ENCODE assay signal across 37 cellular contexts in genomic region chr4:46837639-46838038, GRCh38.
"Had no signal": no experiment of that assay in that cellular context is flagged by ENCODE, and none has a peak within 500 bp of the region (broad histone marks: within the 10 kb centered on the region; RNA-seq: fewer than 3 reads in every experiment).

No MANE protein-coding gene starts in this region.

- H3K4me3 Mint-ChIP-seq: activated B cell treated with CpG ODN at 0.5 μM for 24 hours; activated CD4-positive, alpha-beta memory T cell treated with anti-CD3 and anti-CD28 coated beads for 36 hours; activated CD4-positive, alpha-beta T cell treated with anti-CD3 and anti-CD28 coated beads, Interleukin-2, amount 10 ng/mL, durations not matched to agents 24 days and 14 days; activated CD8-positive, alpha-beta T cell treated with anti-CD3 and anti-CD28 coated beads for 36 hours; activated naive CD4-positive, alpha-beta T cell treated with anti-CD3 and anti-CD28 coated beads, Interleukin-2, amount 10 ng/mL, durations not matched to agents 7 days and 5 days; activated naive CD4-positive, alpha-beta T cell treated with anti-CD3 and anti-CD28 coated beads, Interleukin-2, amount 50 U/mL, for 24 hours; activated naive CD8-positive, alpha-beta T cell; activated naive CD8-positive, alpha-beta T cell treated with anti-CD3 and anti-CD28 coated beads, Interleukin-2, amount 10 ng/mL, durations not matched to agents 7 days and 5 days; activated naive CD8-positive, alpha-beta T cell treated with anti-CD3 and anti-CD28 coated beads, Interleukin-2, amount 50 U/mL, for 24 hours; activated T-cell treated with anti-CD3 and anti-CD28 coated beads, Interleukin-2, amount 50 U/mL, for 4 hours; activated T-cell treated with anti-CD3 and anti-CD28 coated beads, Interleukin-2, amount 50 U/mL, for 72 hours; activated T-helper 1 cell treated with anti-CD3 and anti-CD28 coated beads, Interleukin-12 subunit alpha, Interleukin-12 subunit beta, Interleukin-2, Interleukin-4 antibody, amounts not matched to agents 30 ng/mL and 10 ng/mL and 1 ng/mL, durations not matched to agents 14 hours and 24 hours and 36 hours; activated T-helper 17 cell treated with anti-CD3 and anti-CD28 coated beads, Interleukin-2, amount 50 U/mL, for 72 hours; brain; central memory CD8-positive, alpha-beta T cell; T-helper 1 cell treated with Interleukin-12 subunit alpha and Interleukin-12 subunit beta and Interleukin-4 antibody, amounts not matched to agents 30 μg/mL and 1 μg/mL, for 36 hours; T-helper 2 cell treated with Interferon-gamma antibody and Interleukin-4, amounts not matched to agents 5 μg/mL and 100 μg/mL, for 36 hours had no signal

- DNase-seq: activated B cell treated with CpG ODN at 0.5 μM for 24 hours; activated CD4-positive, alpha-beta memory T cell treated with anti-CD3 and anti-CD28 coated beads for 36 hours; activated CD4-positive, alpha-beta T cell treated with anti-CD3 and anti-CD28 coated beads for 4 hours; activated CD4-positive, alpha-beta T cell treated with anti-CD3 and anti-CD28 coated beads, Interleukin-2, amount 10 ng/mL, durations not matched to agents 24 days and 14 days; activated CD4-positive, alpha-beta T cell treated with anti-CD3 and anti-CD28 coated beads, Interleukin-2, amount 50 U/mL, for 1 hour; activated CD4-positive, alpha-beta T cell treated with anti-CD3 and anti-CD28 coated beads, Interleukin-2, amount 50 U/mL, for 4 hours; activated CD4-positive, CD25-positive, alpha-beta regulatory T cell treated with anti-CD3 and anti-CD28 coated beads, Interleukin-2, amount 50 U/mL, for 72 hours; activated CD8-positive, alpha-beta memory T cell treated with anti-CD3 and anti-CD28 coated beads, Interleukin-2, amount 50 U/mL, for 4 hours; activated CD8-positive, alpha-beta T cell treated with anti-CD3 and anti-CD28 coated beads for 36 hours; activated gamma-delta T cell; activated naive CD4-positive, alpha-beta T cell treated with anti-CD3 and anti-CD28 coated beads, Interleukin-2, amount 10 ng/mL, durations not matched to agents 7 days and 5 days; activated naive CD4-positive, alpha-beta T cell treated with Interleukin-2 at 50 U/mL for 16 hours; activated naive CD8-positive, alpha-beta T cell treated with anti-CD3 and anti-CD28 coated beads, Interleukin-2, amount 10 ng/mL, durations not matched to agents 7 days and 5 days; activated naive CD8-positive, alpha-beta T cell treated with anti-CD3 and anti-CD28 coated beads, Interleukin-2, amount 50 U/mL, for 24 hours; activated T-cell treated with anti-CD3 and anti-CD28 coated beads for 4 hours; activated T-cell treated with anti-CD3 and anti-CD28 coated beads, Interleukin-2, amount 50 U/mL, for 1 hour; activated T-cell treated with anti-CD3 and anti-CD28 coated beads, Interleukin-2, amount 50 U/mL, for 4 hours; activated T-cell treated with anti-CD3 and anti-CD28 coated beads, Interleukin-2, amount 50 U/mL, for 72 hours; amygdala; anterior cingulate cortex; caudate nucleus; T-helper 1 cell; T-helper 2 cell; T-helper 9 cell had no signal

- FAIRE-seq: bronchial epithelial cell, TTC549 had no signal

- H3K4me1 ChIP-seq: ascending aorta had no signal

- H3K27me3 ChIP-seq: ascending aorta, cardiac muscle cell had no signal

- H3K27ac ChIP-seq: ascending aorta, cardiac muscle cell, VCaP had no signal

- H3K4me1 Mint-ChIP-seq: activated B cell treated with CpG ODN at 0.5 μM for 24 hours; activated CD4-positive, alpha-beta T cell treated with anti-CD3 and anti-CD28 coated beads, Interleukin-2, amount 10 ng/mL, durations not matched to agents 24 days and 14 days; activated naive CD4-positive, alpha-beta T cell treated with anti-CD3 and anti-CD28 coated beads, Interleukin-2, amount 10 ng/mL, durations not matched to agents 7 days and 5 days; activated naive CD4-positive, alpha-beta T cell treated with anti-CD3 and anti-CD28 coated beads, Interleukin-2, amount 50 U/mL, for 24 hours; activated naive CD8-positive, alpha-beta T cell treated with anti-CD3 and anti-CD28 coated beads, Interleukin-2, amount 10 ng/mL, durations not matched to agents 7 days and 5 days; activated naive CD8-positive, alpha-beta T cell treated with anti-CD3 and anti-CD28 coated beads, Interleukin-2, amount 50 U/mL, for 24 hours had no signal

- H3K36me3 ChIP-seq: ascending aorta, cardiac muscle cell had no signal

- H3K9me3 ChIP-seq: ascending aorta had no signal

- H3K9me3 Mint-ChIP-seq: activated B cell treated with CpG ODN at 0.5 μM for 24 hours; activated CD4-positive, alpha-beta memory T cell treated with anti-CD3 and anti-CD28 coated beads for 36 hours; activated CD4-positive, alpha-beta T cell treated with anti-CD3 and anti-CD28 coated beads, Interleukin-2, amount 10 ng/mL, durations not matched to agents 24 days and 14 days; activated CD8-positive, alpha-beta T cell treated with anti-CD3 and anti-CD28 coated beads for 36 hours; activated naive CD4-positive, alpha-beta T cell treated with anti-CD3 and anti-CD28 coated beads, Interleukin-2, amount 10 ng/mL, durations not matched to agents 7 days and 5 days; activated naive CD4-positive, alpha-beta T cell treated with anti-CD3 and anti-CD28 coated beads, Interleukin-2, amount 50 U/mL, for 24 hours; activated naive CD8-positive, alpha-beta T cell treated with anti-CD3 and anti-CD28 coated beads, Interleukin-2, amount 10 ng/mL, durations not matched to agents 7 days and 5 days; activated naive CD8-positive, alpha-beta T cell treated with anti-CD3 and anti-CD28 coated beads, Interleukin-2, amount 50 U/mL, for 24 hours; activated T-cell treated with anti-CD3 and anti-CD28 coated beads, Interleukin-2, amount 50 U/mL, for 4 hours; activated T-cell treated with anti-CD3 and anti-CD28 coated beads, Interleukin-2, amount 50 U/mL, for 72 hours; activated T-helper 1 cell treated with anti-CD3 and anti-CD28 coated beads, Interleukin-12 subunit alpha, Interleukin-12 subunit beta, Interleukin-2, Interleukin-4 antibody, amounts not matched to agents 30 ng/mL and 10 ng/mL and 1 ng/mL, durations not matched to agents 14 hours and 24 hours and 36 hours; activated T-helper 17 cell treated with anti-CD3 and anti-CD28 coated beads, Interleukin-2, amount 50 U/mL, for 72 hours; brain; central memory CD8-positive, alpha-beta T cell; T-helper 1 cell treated with Interleukin-12 subunit alpha and Interleukin-12 subunit beta and Interleukin-4 antibody, amounts not matched to agents 30 μg/mL and 1 μg/mL, for 36 hours; T-helper 2 cell treated with Interferon-gamma antibody and Interleukin-4, amounts not matched to agents 5 μg/mL and 100 μg/mL, for 36 hours had no signal

- H3K4me3 ChIP-seq: ascending aorta, cardiac muscle cell had no signal

- ATAC-seq: activated CD8-positive, alpha-beta T cell treated with anti-CD3 and anti-CD28 coated beads for 36 hours; activated naive CD8-positive, alpha-beta T cell treated with anti-CD3 and anti-CD28 coated beads, Interleukin-2, amount 50 U/mL, for 24 hours; activated T-cell treated with anti-CD3 and anti-CD28 coated beads, Interleukin-2, amount 50 U/mL, for 4 hours; activated T-cell treated with anti-CD3 and anti-CD28 coated beads, Interleukin-2, amount 50 U/mL, for 72 hours; activated T-helper 17 cell treated with anti-CD3 and anti-CD28 coated beads, Interleukin-2, amount 50 U/mL, for 72 hours had no signal

- H3K36me3 Mint-ChIP-seq: activated CD4-positive, alpha-beta memory T cell treated with anti-CD3 and anti-CD28 coated beads for 36 hours; activated naive CD4-positive, alpha-beta T cell treated with anti-CD3 and anti-CD28 coated beads, Interleukin-2, amount 10 ng/mL, durations not matched to agents 7 days and 5 days; activated naive CD4-positive, alpha-beta T cell treated with anti-CD3 and anti-CD28 coated beads, Interleukin-2, amount 50 U/mL, for 24 hours; activated naive CD8-positive, alpha-beta T cell; activated naive CD8-positive, alpha-beta T cell treated with anti-CD3 and anti-CD28 coated beads, Interleukin-2, amount 10 ng/mL, durations not matched to agents 7 days and 5 days; brain had no signal

- H3K27me3 Mint-ChIP-seq: activated B cell treated with CpG ODN at 0.5 μM for 24 hours; activated CD4-positive, alpha-beta memory T cell treated with anti-CD3 and anti-CD28 coated beads for 36 hours; activated CD4-positive, alpha-beta T cell treated with anti-CD3 and anti-CD28 coated beads, Interleukin-2, amount 10 ng/mL, durations not matched to agents 24 days and 14 days; activated CD8-positive, alpha-beta T cell treated with anti-CD3 and anti-CD28 coated beads for 36 hours; activated naive CD4-positive, alpha-beta T cell treated with anti-CD3 and anti-CD28 coated beads, Interleukin-2, amount 10 ng/mL, durations not matched to agents 7 days and 5 days; activated naive CD4-positive, alpha-beta T cell treated with anti-CD3 and anti-CD28 coated beads, Interleukin-2, amount 50 U/mL, for 24 hours; activated naive CD8-positive, alpha-beta T cell; activated naive CD8-positive, alpha-beta T cell treated with anti-CD3 and anti-CD28 coated beads, Interleukin-2, amount 10 ng/mL, durations not matched to agents 7 days and 5 days; activated naive CD8-positive, alpha-beta T cell treated with anti-CD3 and anti-CD28 coated beads, Interleukin-2, amount 50 U/mL, for 24 hours; activated T-helper 17 cell treated with anti-CD3 and anti-CD28 coated beads, Interleukin-2, amount 50 U/mL, for 72 hours; brain; central memory CD8-positive, alpha-beta T cell had no signal

- H3K27ac Mint-ChIP-seq: activated B cell treated with CpG ODN at 0.5 μM for 24 hours; activated CD4-positive, alpha-beta memory T cell treated with anti-CD3 and anti-CD28 coated beads for 36 hours; activated CD4-positive, alpha-beta T cell treated with anti-CD3 and anti-CD28 coated beads, Interleukin-2, amount 10 ng/mL, durations not matched to agents 24 days and 14 days; activated CD8-positive, alpha-beta T cell treated with anti-CD3 and anti-CD28 coated beads for 36 hours; activated naive CD4-positive, alpha-beta T cell treated with anti-CD3 and anti-CD28 coated beads, Interleukin-2, amount 10 ng/mL, durations not matched to agents 7 days and 5 days; activated naive CD4-positive, alpha-beta T cell treated with anti-CD3 and anti-CD28 coated beads, Interleukin-2, amount 50 U/mL, for 24 hours; activated naive CD8-positive, alpha-beta T cell; activated naive CD8-positive, alpha-beta T cell treated with anti-CD3 and anti-CD28 coated beads, Interleukin-2, amount 10 ng/mL, durations not matched to agents 7 days and 5 days; activated naive CD8-positive, alpha-beta T cell treated with anti-CD3 and anti-CD28 coated beads, Interleukin-2, amount 50 U/mL, for 24 hours; activated T-cell treated with anti-CD3 and anti-CD28 coated beads, Interleukin-2, amount 50 U/mL, for 72 hours; activated T-helper 1 cell treated with anti-CD3 and anti-CD28 coated beads, Interleukin-12 subunit alpha, Interleukin-12 subunit beta, Interleukin-2, Interleukin-4 antibody, amounts not matched to agents 30 ng/mL and 10 ng/mL and 1 ng/mL, durations not matched to agents 14 hours and 24 hours and 36 hours; activated T-helper 17 cell treated with anti-CD3 and anti-CD28 coated beads, Interleukin-2, amount 50 U/mL, for 72 hours; brain; T-helper 1 cell treated with Interleukin-12 subunit alpha and Interleukin-12 subunit beta and Interleukin-4 antibody, amounts not matched to agents 30 μg/mL and 1 μg/mL, for 36 hours; T-helper 2 cell treated with Interferon-gamma antibody and Interleukin-4, amounts not matched to agents 5 μg/mL and 100 μg/mL, for 36 hours had no signal
